ENCODE assay signal across 1 cellular context in genomic region chr17:42110301-42111264, GRCh38.
TF ChIP-seq lines count a peak whose summit lies in the region.

No MANE protein-coding gene starts in this region.

TF ChIP-seq in K562, 482 proteins besides CTCF, POLR2A, EP300 and RAD21:
- TF ChIP-seq BRD9 (IDR thresholded peaks at IDR 0.05; ENCODE audit: low read depth, partially characterized antibody) (no peak), MBD1 (CRISPR knock-in tag; IDR thresholded peaks at IDR 0.05) (no peak), ZNF584 (CRISPR knock-in tag; IDR thresholded peaks at IDR 0.05; ENCODE audit: low read depth) (no peak), ZFP36 (IDR thresholded peaks at IDR 0.05; ENCODE audit: low read depth, low read length, partially characterized antibody) (peak; percentile 80), ERF (CRISPR knock-in tag; IDR thresholded peaks at IDR 0.05) (no peak), BCOR (IDR thresholded peaks at IDR 0.05) (peak; percentile 74), SIRT6 (IDR thresholded peaks at IDR 0.05; ENCODE audit: low read depth, low read length) (no peak), SLC30A9 (CRISPR knock-in tag; IDR thresholded peaks at IDR 0.05) (no peak), KDM1A (IDR thresholded peaks at IDR 0.05) (peak in 1 of 2 experiments; percentile 45; a peak in 1 of 4 replicates)
TF ChIP-seq in K562: peak in this region for 3.
